In the genomic region with DNA sequence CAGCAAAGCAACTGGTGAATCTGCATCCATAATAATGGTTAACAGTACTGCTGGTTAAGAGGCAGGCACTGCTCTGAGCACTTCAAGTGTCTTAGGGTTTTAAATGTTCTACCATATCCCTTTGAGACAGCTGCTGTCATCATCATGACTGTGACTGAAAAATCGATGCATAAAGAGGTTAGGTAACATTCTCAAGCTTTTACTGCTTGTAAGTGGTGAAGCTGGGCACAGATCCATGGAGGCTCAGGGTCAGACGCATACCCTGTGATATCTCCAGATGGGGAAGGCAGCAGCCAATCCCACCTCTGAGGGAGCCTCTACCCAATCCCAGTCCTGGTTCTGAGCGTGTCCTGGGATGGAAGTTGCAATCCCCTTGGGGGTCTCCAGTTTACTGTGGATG, we compare ENCODE assay signal across 18 cellular contexts. TPM values are rescaled to one million over a fixed set of nuclear protein-coding genes. Genes with fewer than 3 reads are reported as not detected.
A peak's percentile ranks its signal among the peaks of the same experiment; 100 is the strongest.
DNase-seq lines count a peak whose midpoint lies in the region; ATAC-seq and TF ChIP-seq lines count a peak whose summit lies in the region.
"Had no signal": no experiment of that assay in that cellular context is flagged by ENCODE, and none has a peak within 500 bp of the region (broad histone marks: within the 10 kb centered on the region; RNA-seq: fewer than 3 reads in every experiment).

No MANE protein-coding gene starts in this region.

- no peak overlapping the region for H3K27ac ChIP-seq in left ventricle myocardium inferior (replicated peaks)
- peak overlapping the region; percentile 57 for H3K27ac ChIP-seq in PC-3 (ENCODE audit: low read length)
- H3K27ac ChIP-seq in CD8-positive, alpha-beta memory T cell (ENCODE audit: low read depth, low read length): no peak overlapping the region
- H3K27ac ChIP-seq in prostate gland: no peak overlapping the region

- 61% methylated on average over 3 of the region's 3 CpGs for WGBS in prostate gland

- no peak for TF ChIP-seq POLR2A in prostate gland (IDR thresholded peaks at IDR 0.05)

- H4K20me1 ChIP-seq in PC-3 (ENCODE audit: low read length): no peaks in the 10 kb centered on the region

- no peaks in the 10 kb centered on the region for H3K4me1 Mint-ChIP-seq in CD8-positive, alpha-beta memory T cell
- H3K4me1 Mint-ChIP-seq in activated naive CD8-positive, alpha-beta T cell treated with anti-CD3 and anti-CD28 coated beads, Interleukin-2, amount 50 U/mL, for 24 hours: no peaks in the 10 kb centered on the region
- H3K4me1 Mint-ChIP-seq: CD4-positive, CD25-positive, alpha-beta regulatory T cell had no signal

- 0 out of 2 replicates have a peak overlapping the region, but pooled peaks have one; percentile 4 for H3K9ac ChIP-seq in PC-3 (ENCODE audit: low read length)

- BruUV-seq in PC-3 (replicated peaks; lab: Mats Ljungman, UMichigan): no TSS peak

- H3F3A ChIP-seq in PC-3 (ENCODE audit: low read length, unreplicated experiment): no peaks in the 10 kb centered on the region

- DNase-seq in Right ventricle myocardium inferior (ENCODE audit: missing footprints) (no peak), left ventricle myocardium inferior (no peak), NCI-H2107 (lab: John Stamatoyannopoulos, UW) (peak; percentile 56), PC-3 (peak; percentile 88), prostate gland (ENCODE audit: low spot score) (no peak)
- DNase-seq in CD8-positive, alpha-beta memory T cell: no peak
- DNase-seq in activated naive CD8-positive, alpha-beta T cell treated with anti-CD3 and anti-CD28 coated beads, Interleukin-2, amount 50 U/mL, for 24 hours: no peak
- DNase-seq: AML-193; CD4-positive, CD25-positive, alpha-beta regulatory T cell; GOT3; KBM-7; NCI-H1048; NCI-H2081 treated with DMSO at 0.1 percent for 48 hours; NCI-H748 treated with DMSO at 0.1 percent for 48 hours; SHP77 treated with DMSO at 0.1 percent for 48 hours had no signal

- H3K9me3 Mint-ChIP-seq in CD8-positive, alpha-beta memory T cell: peaks cover 0 to 5% (median 0%) of the 10 kb centered on the region in 5 donors
- H3K9me3 Mint-ChIP-seq in activated naive CD8-positive, alpha-beta T cell treated with anti-CD3 and anti-CD28 coated beads, Interleukin-2, amount 50 U/mL, for 24 hours: peaks cover 9% of the 10 kb centered on the region

- peak; percentile 23 for ATAC-seq in Right ventricle myocardium inferior
- ATAC-seq in PC-3: peak; percentile 77
- no peak for ATAC-seq in GM18858 (IDR thresholded peaks at IDR 0.05; ENCODE audit: unreplicated experiment)
- no peak for ATAC-seq in activated naive CD8-positive, alpha-beta T cell treated with anti-CD3 and anti-CD28 coated beads, Interleukin-2, amount 50 U/mL, for 24 hours
- ATAC-seq: Panc1 had no signal

- no peaks in the 10 kb centered on the region for H3K27me3 Mint-ChIP-seq in CD8-positive, alpha-beta memory T cell
- no peaks in the 10 kb centered on the region for H3K27me3 Mint-ChIP-seq in activated naive CD8-positive, alpha-beta T cell treated with anti-CD3 and anti-CD28 coated beads, Interleukin-2, amount 50 U/mL, for 24 hours
- H3K27me3 Mint-ChIP-seq: CD4-positive, CD25-positive, alpha-beta regulatory T cell had no signal

- H3K27me3 ChIP-seq in left ventricle myocardium inferior (ENCODE audit: low read depth) (peaks cover 9% of the 10 kb centered on the region), PC-3 (ENCODE audit: low read length) (no peaks in the 10 kb centered on the region), prostate gland (replicated peaks; ENCODE audit: insufficient read depth) (no peaks in the 10 kb centered on the region)
- H3K27me3 ChIP-seq in CD8-positive, alpha-beta memory T cell (ENCODE audit: insufficient read depth, low read length, poor library complexity, severe bottlenecking): no peaks in the 10 kb centered on the region

- H3K36me3 Mint-ChIP-seq in CD8-positive, alpha-beta memory T cell: no peaks in the 10 kb centered on the region
- no peaks in the 10 kb centered on the region for H3K36me3 Mint-ChIP-seq in activated naive CD8-positive, alpha-beta T cell treated with anti-CD3 and anti-CD28 coated beads, Interleukin-2, amount 50 U/mL, for 24 hours (ENCODE audit: low read depth)
- H3K36me3 Mint-ChIP-seq: CD4-positive, CD25-positive, alpha-beta regulatory T cell had no signal

- no peak overlapping the region for H3K4me3 ChIP-seq in left ventricle myocardium inferior
- no peak overlapping the region for H3K4me3 ChIP-seq in PC-3 (ENCODE audit: low read length)
- no peak overlapping the region for H3K4me3 ChIP-seq in CD8-positive, alpha-beta memory T cell (ENCODE audit: low read length)
- no peak overlapping the region for H3K4me3 ChIP-seq in prostate gland

- intact Hi-C loops in Right ventricle myocardium inferior (cut with DNase I) (no loop called here), left ventricle myocardium inferior (cut with micrococcal nuclease) (no loop called here), PC-3 (cut with micrococcal nuclease) (no loop called here), prostate gland (cut with DNase I) (no loop called here)

- H3K9me2 ChIP-seq in PC-3 (replicated peaks; ENCODE audit: low read length): no peaks in the 10 kb centered on the region

- H3K79me2 ChIP-seq in PC-3 (ENCODE audit: low read length): no peaks in the 10 kb centered on the region

- H3K27ac Mint-ChIP-seq in CD8-positive, alpha-beta memory T cell: no peak overlapping the region
- no peak overlapping the region for H3K27ac Mint-ChIP-seq in activated naive CD8-positive, alpha-beta T cell treated with anti-CD3 and anti-CD28 coated beads, Interleukin-2, amount 50 U/mL, for 24 hours
- H3K27ac Mint-ChIP-seq: CD4-positive, CD25-positive, alpha-beta regulatory T cell; T-helper 1 cell treated with Interleukin-12 subunit alpha and Interleukin-12 subunit beta and Interleukin-4 antibody, amounts not matched to agents 30 μg/mL and 1 μg/mL, for 36 hours had no signal

- H2AFZ ChIP-seq in PC-3 (ENCODE audit: low read length): no peak overlapping the region

- H3K36me3 ChIP-seq in left ventricle myocardium inferior: no peaks in the 10 kb centered on the region
- no peaks in the 10 kb centered on the region for H3K36me3 ChIP-seq in PC-3 (ENCODE audit: low read depth, low read length)
- H3K36me3 ChIP-seq in CD8-positive, alpha-beta memory T cell (ENCODE audit: insufficient read depth, low read length): no peaks in the 10 kb centered on the region
- no peaks in the 10 kb centered on the region for H3K36me3 ChIP-seq in prostate gland

- H3K4me3 Mint-ChIP-seq in CD8-positive, alpha-beta memory T cell: no peak overlapping the region
- H3K4me3 Mint-ChIP-seq in activated naive CD8-positive, alpha-beta T cell treated with anti-CD3 and anti-CD28 coated beads, Interleukin-2, amount 50 U/mL, for 24 hours: no peak overlapping the region
- H3K4me3 Mint-ChIP-seq: CD4-positive, CD25-positive, alpha-beta regulatory T cell; T-helper 1 cell treated with Interleukin-12 subunit alpha and Interleukin-12 subunit beta and Interleukin-4 antibody, amounts not matched to agents 30 μg/mL and 1 μg/mL, for 36 hours had no signal

- CTCF ChIA-PET in PC-3 (lab: Charles Lee): interaction anchor here (0.7 kb wide), 1 partner anchor 436 kb away, joined by 3 read pairs; no protein-coding TSS in a partner anchor
- CTCF ChIA-PET in CD8-positive, alpha-beta memory T cell (lab: Charles Lee): no interaction called here

- peak overlapping the region; percentile 31 for H3K4me2 ChIP-seq in PC-3 (ENCODE audit: low read length)

- no peak for TF ChIP-seq CTCF in left ventricle myocardium inferior (IDR thresholded peaks at IDR 0.05; ENCODE audit: borderline replicate concordance)
- no peak for TF ChIP-seq CTCF in PC-3 (conservative IDR thresholded peaks at IDR 0.05; ENCODE audit: low read depth, low read length)
- TF ChIP-seq CTCF in prostate gland (IDR thresholded peaks at IDR 0.05): no peak

- H3K4me1 ChIP-seq in left ventricle myocardium inferior (no peaks in the 10 kb centered on the region), PC-3 (ENCODE audit: insufficient read depth, low read length) (peaks cover 18% of the 10 kb centered on the region), prostate gland (replicated peaks) (no peaks in the 10 kb centered on the region)
- H3K4me1 ChIP-seq in CD8-positive, alpha-beta memory T cell (ENCODE audit: insufficient read depth, low read length): no peaks in the 10 kb centered on the region

- no peaks in the 10 kb centered on the region for H3K9me3 ChIP-seq in left ventricle myocardium inferior (replicated peaks)
- no peaks in the 10 kb centered on the region for H3K9me3 ChIP-seq in PC-3 (ENCODE audit: low read length)
- H3K9me3 ChIP-seq in CD8-positive, alpha-beta memory T cell (ENCODE audit: low read length): no peaks in the 10 kb centered on the region
- H3K9me3 ChIP-seq in prostate gland: no peaks in the 10 kb centered on the region

- POLR2A ChIA-PET in PC-3 (lab: Charles Lee; ENCODE audit: unreplicated experiment): no interaction called here
- POLR2A ChIA-PET in CD8-positive, alpha-beta memory T cell (lab: Charles Lee): no interaction called here

RNA-seq across cellular contexts. Expression of gene SOX9, which starts 57.6 kb away (rescaled TPM):
- total RNA-seq in Right ventricle myocardium inferior: 13.8 TPM
- 15.0 TPM for total RNA-seq in left ventricle myocardium inferior
- 119 and 151 TPM in 2 replicates for total RNA-seq in PC-3 (2014; rRNA removed)
- total RNA-seq in CD8-positive, alpha-beta memory T cell: not detected
- not detected for polyA plus RNA-seq in CD8-positive, alpha-beta memory T cell
- total RNA-seq in prostate gland: 100 to 1,000 TPM in 1 of 2 donors, 10 to 100 TPM in 1; 92.8 to 204 TPM
- total RNA-seq: CD4-positive, CD25-positive, alpha-beta regulatory T cell had no signal
- polyA plus RNA-seq: CD4-positive, CD25-positive, alpha-beta regulatory T cell had no signal

Comparison
In these comparisons a context has a peak if more than half of its experiments do, and no peak if none do; other contexts are left out.
1. ATAC-seq: peak in Right ventricle myocardium inferior (single experiment) and PC-3 (single experiment); none in GM18858 (single experiment) and activated naive CD8-positive, alpha-beta T cell treated with anti-CD3 and anti-CD28 coated beads, Interleukin-2, amount 50 U/mL, for 24 hours (single experiment).
2. DNase-seq: peak in NCI-H2107 (single experiment) and PC-3 (single experiment); none in Right ventricle myocardium inferior (single experiment), left ventricle myocardium inferior (single experiment), CD8-positive, alpha-beta memory T cell (0 of 5), activated naive CD8-positive, alpha-beta T cell treated with anti-CD3 and anti-CD28 coated beads, Interleukin-2, amount 50 U/mL, for 24 hours (single experiment) and prostate gland (single experiment).
3. RNA of gene SOX9, which starts 57.6 kb away (total RNA-seq): 92.8 to 204 TPM in prostate gland, 119 to 151 TPM in PC-3, 15.0 TPM in left ventricle myocardium inferior (single experiment) and 13.8 TPM in Right ventricle myocardium inferior (single experiment); not detected in CD8-positive, alpha-beta memory T cell; every median in the first group is over 10 times any median in the second.